In the genomic region with DNA sequence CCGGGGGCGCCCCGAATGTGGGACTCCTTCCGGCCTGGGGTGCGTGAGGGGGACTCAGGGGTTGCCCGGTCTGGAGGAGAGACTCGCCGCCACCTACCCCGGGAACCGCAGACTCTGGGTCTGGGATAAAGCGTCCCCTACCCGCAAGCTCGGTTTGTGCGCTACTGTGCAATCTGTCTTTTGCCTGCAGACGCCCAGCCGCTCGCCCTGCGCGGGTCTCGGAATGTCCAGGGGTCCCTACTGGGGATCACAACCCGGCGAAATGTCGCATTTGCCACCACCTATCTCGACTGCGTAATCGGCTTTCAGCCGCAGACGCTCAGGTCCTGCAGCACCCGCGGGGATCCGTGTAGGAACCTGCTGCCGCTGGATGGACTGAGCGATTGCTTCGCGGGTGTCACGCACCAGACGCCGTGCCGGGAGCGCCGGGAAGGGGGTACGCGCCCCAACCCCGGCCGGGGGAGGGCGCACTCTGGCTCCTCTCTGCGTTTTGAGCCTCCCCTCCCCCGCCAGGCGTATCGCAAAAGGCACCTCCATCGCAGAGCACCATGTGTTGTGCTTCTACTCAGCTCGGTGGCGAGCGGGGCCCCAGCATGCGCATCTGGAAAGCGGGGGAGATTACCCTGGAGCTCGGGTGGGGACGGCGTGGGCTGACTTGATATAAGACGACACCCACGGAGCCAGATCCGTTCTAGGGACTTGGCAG, we compare ENCODE assay signal across 8 cellular contexts. TPM values are rescaled to one million over a fixed set of nuclear protein-coding genes. Genes with fewer than 3 reads are reported as not detected.
A peak's percentile ranks its signal among the peaks of the same experiment; 100 is the strongest.
DNase-seq lines count a peak whose midpoint lies in the region; ATAC-seq and TF ChIP-seq lines count a peak whose summit lies in the region.

No MANE protein-coding gene starts in this region.

- peaks cover 39% of the 10 kb centered on the region for H3K79me2 ChIP-seq in DOHH2 (ENCODE audit: control insufficient read depth, low read length)
- H3K79me2 ChIP-seq in H9 (ENCODE audit: insufficient read depth, low read length) = peaks cover 3% of the 10 kb centered on the region; the same call in 1 of the 2 replicates

- H3K4me1 ChIP-seq in DOHH2 (ENCODE audit: control insufficient read depth, low read length) = peaks cover 27% of the 10 kb centered on the region
- 0 out of 2 replicates have a peak, but pooled peaks cover 3% of the 10 kb centered on the region for H3K4me1 ChIP-seq in H9 (ENCODE audit: insufficient read depth, low read length)
- no peaks in the 10 kb centered on the region for H3K4me1 ChIP-seq in colonic mucosa
- H3K4me1 ChIP-seq in right lobe of liver = peaks cover 0 to 18% (median 0%) of the 10 kb centered on the region in 4 donors

- no peak for TF ChIP-seq POLR2A in right lobe of liver (IDR thresholded peaks at IDR 0.05)

- no peak overlapping the region for H2BK5ac ChIP-seq in H9 (ENCODE audit: insufficient read length, low read length)

- H4K20me1 ChIP-seq in DOHH2 (ENCODE audit: control insufficient read depth, insufficient read depth, low read depth, low read length) = peaks cover 16% of the 10 kb centered on the region
- no peaks in the 10 kb centered on the region for H4K20me1 ChIP-seq in H9 (ENCODE audit: control insufficient read depth, insufficient read depth, insufficient read length)

- H3K9me2 ChIP-seq in DOHH2 (replicated peaks; ENCODE audit: control insufficient read depth, low read length) = no peaks in the 10 kb centered on the region

- no peak overlapping the region for H3K23ac ChIP-seq in H9 (ENCODE audit: insufficient read length, low read depth, low read length)

- peaks cover 17% of the 10 kb centered on the region for H3K27me3 ChIP-seq in DOHH2 (ENCODE audit: control insufficient read depth, low read length)
- H3K27me3 ChIP-seq in H9 (ENCODE audit: insufficient read depth, low read length) = peaks cover 2% of the 10 kb centered on the region; the same call in 1 of the 2 replicates
- H3K27me3 ChIP-seq in colonic mucosa = no peaks in the 10 kb centered on the region
- H3K27me3 ChIP-seq in right lobe of liver = no peaks in the 10 kb centered on the region

- H3K4ac ChIP-seq in H9 (ENCODE audit: low read depth, low read length) = no peak overlapping the region

- ATAC-seq in right lobe of liver (peak; percentile 53 to 65 (median 61)), HG03520 (IDR thresholded peaks at IDR 0.05; ENCODE audit: unreplicated experiment) (no peak)

- H3K4me3 Mint-ChIP-seq in H9 = peak overlapping the region; percentile 86 to 90

- H3K27me3 Mint-ChIP-seq in H9 (ENCODE audit: low read depth) = peaks cover 28% of the 10 kb centered on the region

- peaks cover 2 to 12% (median 12%) of the 10 kb centered on the region in 3 experiments; a peak in 6 of 7 replicates for H3K36me3 Mint-ChIP-seq in H9 (ENCODE audit: insufficient read depth in 1 of 3, low read depth in 3 of 3)

- H2AFZ ChIP-seq in H9 (ENCODE audit: low read length) = no peak overlapping the region

- no peak overlapping the region for H2AK5ac ChIP-seq in H9 (ENCODE audit: insufficient read length, low read length)

- H3K79me1 ChIP-seq in H9 (ENCODE audit: insufficient read depth, low read depth, low read length, poor library complexity, severe bottlenecking) = peaks cover 7% of the 10 kb centered on the region

- intact Hi-C loops in colonic mucosa (cut with DNase I) = no loop called here
- intact Hi-C loops in right lobe of liver (cut with DNase I) = no loop called here

- no peaks in the 10 kb centered on the region for H3K9me3 Mint-ChIP-seq in H9

- H3K36me3 ChIP-seq in DOHH2 (ENCODE audit: control insufficient read depth, low read length) (peaks cover 24% of the 10 kb centered on the region), colonic mucosa (no peaks in the 10 kb centered on the region), right lobe of liver (no peaks in the 10 kb centered on the region)

- H3T11ph ChIP-seq in H9 (ENCODE audit: low read length) = no peak overlapping the region

- peak overlapping the region in 1 of 3 experiments; percentile 64; a peak in 2 of 7 replicates for H3K27ac Mint-ChIP-seq in H9

- peak; percentile 66 for DNase-seq in H9
- DNase-seq in NCI-H1694 (lab: John Stamatoyannopoulos, UW) = peak; percentile 34
- DNase-seq in activated CD4-positive, alpha-beta T cell treated with anti-CD3 and anti-CD28 coated beads for 4 hours = peak; percentile 77 to 80
- peak; percentile 76 for DNase-seq in colonic mucosa
- DNase-seq in right lobe of liver = peak; percentile 67 to 70 (median 69)
- peak; percentile 74 to 83 for DNase-seq in stimulated activated CD4-positive, alpha-beta T cell treated with anti-CD3 and anti-CD28 coated beads, Interleukin-4, amount 100 ng/mL, for 4 hours

- no peak overlapping the region for H4K5ac ChIP-seq in H9 (ENCODE audit: insufficient read length, low read depth, low read length)

- no peak overlapping the region for H2BK120ac ChIP-seq in H9 (ENCODE audit: low read depth, low read length, poor library complexity, severe bottlenecking)

- no peak overlapping the region for H2BK20ac ChIP-seq in H9 (ENCODE audit: low read depth, low read length, poor library complexity, severe bottlenecking)

- H3K9me3 ChIP-seq in DOHH2 (ENCODE audit: control insufficient read depth, insufficient read depth, low read length) = no peaks in the 10 kb centered on the region
- H3K9me3 ChIP-seq in H9 (ENCODE audit: control insufficient read depth, low read depth, low read length) = no peaks in the 10 kb centered on the region
- H3K9me3 ChIP-seq in colonic mucosa = no peaks in the 10 kb centered on the region
- H3K9me3 ChIP-seq in right lobe of liver = no peaks in the 10 kb centered on the region

- H3K14ac ChIP-seq in H9 (ENCODE audit: insufficient read depth, low read length) = 0 out of 2 replicates have a peak overlapping the region, but pooled peaks have one; percentile 86

- H3K27ac ChIP-seq in DOHH2 (ENCODE audit: low read depth, low read length) (no peak overlapping the region), H9 (ENCODE audit: insufficient read length, low read depth, low read length) (no peak overlapping the region), colonic mucosa (no peak overlapping the region), right lobe of liver (peak overlapping the region in 1 of 3 donors; percentile 81)

- WGBS in H9 (ENCODE audit: extremely low coverage, insufficient read length, low lambda C conversion rate) = no CpG with 5 or more reads among the region's 62 CpGs
- 0% methylated on average over 14 of the region's 62 CpGs for WGBS in right lobe of liver (ENCODE audit: insufficient coverage, low coverage, low lambda C conversion rate, missing lambda C conversion rate)

- no peak overlapping the region for H4K91ac ChIP-seq in H9 (ENCODE audit: insufficient read length, low read depth, low read length)

- peak; percentile 50 for TF ChIP-seq CTCF in DOHH2 (IDR thresholded peaks at IDR 0.05; ENCODE audit: low read depth, low read length, poor library complexity, severe bottlenecking)
- TF ChIP-seq CTCF in H9 (conservative IDR thresholded peaks at IDR 0.05) = peak; percentile 50; the same call in 2 of the 3 replicates
- no peak for TF ChIP-seq CTCF in colonic mucosa (IDR thresholded peaks at IDR 0.05)
- peak; percentile 3 to 36 (median 28) for TF ChIP-seq CTCF in right lobe of liver (IDR thresholded peaks at IDR 0.05)

- H3K56ac ChIP-seq in H9 (ENCODE audit: insufficient read length, low read depth, low read length) = no peak overlapping the region

- H3K9ac ChIP-seq in H9 (ENCODE audit: extremely low read depth, insufficient read length, low read length) (peak overlapping the region; percentile 1), colonic mucosa (ENCODE audit: low read depth in 2 of 2, low read length in 2 of 2) (peak overlapping the region; percentile 44 to 83)

- H2BK15ac ChIP-seq in H9 (ENCODE audit: low read depth, low read length) = no peak overlapping the region

- H3K23me2 ChIP-seq in H9 (ENCODE audit: insufficient read length, low read depth, low read length, poor library complexity, severe bottlenecking) = peaks cover 18% of the 10 kb centered on the region

- H3K18ac ChIP-seq in H9 (ENCODE audit: insufficient read length, low read depth, low read length) = peak overlapping the region; percentile 56

- peaks cover 28 to 36% of the 10 kb centered on the region in 2 experiments for H3K4me1 Mint-ChIP-seq in H9

- H3K4me3 ChIP-seq in DOHH2 (ENCODE audit: low read length) (peak overlapping the region; percentile 85), colonic mucosa (peak overlapping the region; percentile 82), right lobe of liver (peak overlapping the region; percentile 93 to 96 (median 96))

- H3K4me2 ChIP-seq in DOHH2 (ENCODE audit: low read length) (peak overlapping the region; percentile 99), H9 (ENCODE audit: insufficient read depth, insufficient read length, low read length) (peak overlapping the region; percentile 89)

- no peak overlapping the region for H2BK12ac ChIP-seq in H9 (ENCODE audit: insufficient read length, low read depth, low read length)

- peaks cover 2% of the 10 kb centered on the region for H3F3A ChIP-seq in DOHH2 (ENCODE audit: control insufficient read depth, insufficient read depth)

- no peak overlapping the region for H4K8ac ChIP-seq in H9 (replicated peaks; ENCODE audit: insufficient read length, low read depth, low read length)

RNA-seq across cellular contexts. Expression of gene PTPRA, which starts 0.8 kb away (rescaled TPM):
- total RNA-seq in H9 (2021) (45.2 and 47.8 TPM in 2 replicates), colonic mucosa (10 to 100 TPM; 30.3 to 55.2 TPM), right lobe of liver (10 to 100 TPM; 15.7 to 22.1 (median 18.6) TPM)

RNA-seq across cellular contexts. Expression of gene VPS16, which starts 31.9 kb away (rescaled TPM):
- total RNA-seq in H9 (2021) = 31.6 and 32.1 TPM in 2 replicates
- 10 to 100 TPM; 35.7 to 40.5 TPM for total RNA-seq in colonic mucosa
- total RNA-seq in right lobe of liver = 10 to 100 TPM; 17.2 to 22.2 (median 19.1) TPM

RNA-seq across cellular contexts. Expression of gene PCED1A, which starts 32.0 kb away (rescaled TPM):
- total RNA-seq in H9 (2021) = 27.2 and 30.8 TPM in 2 replicates
- 10 to 100 TPM; 21.7 to 24.8 TPM for total RNA-seq in colonic mucosa
- total RNA-seq in right lobe of liver = 10 to 100 TPM in 5 of 6 experiments, 1 to 10 TPM in 1; 9.6 to 22.2 (median 18.6) TPM

RNA-seq across cellular contexts. Expression of gene TMEM239, which starts 56.3 kb away (rescaled TPM):
- total RNA-seq in H9 (2021) = not detected in 2 replicates
- not detected for total RNA-seq in colonic mucosa
- total RNA-seq in right lobe of liver = not detected

RNA-seq across cellular contexts. Expression of gene C20orf141, which starts 57.7 kb away (rescaled TPM):
- total RNA-seq in H9 (2021) = not detected in 2 replicates
- total RNA-seq in colonic mucosa = not detected
- not detected for total RNA-seq in right lobe of liver
